Comparison of ENCODE assay signal across 9 cellular contexts in genomic region chr2:58571181-58571852, GRCh38.
DNase-seq lines count a peak whose midpoint lies in the region; ATAC-seq, FAIRE-seq and TF ChIP-seq lines count a peak whose summit lies in the region.
"Had no signal": no experiment of that assay in that cellular context is flagged by ENCODE, and none has a peak within 500 bp of the region (broad histone marks: within the 10 kb centered on the region; RNA-seq: fewer than 3 reads in every experiment).

No MANE protein-coding gene starts in this region.

- H3K4me2 ChIP-seq in GM12878 (ENCODE audit: control insufficient read depth, insufficient read depth) (no peak overlapping the region), keratinocyte (ENCODE audit: control insufficient read depth, extremely low read depth, insufficient read depth, low read depth, low read length) (no peak overlapping the region)
- H3K4me2 ChIP-seq: BLaER1 treated with 17β-estradiol and CSF1 and Interleukin-3, amounts not matched to agents 10 nM and 100 nM had no signal

- no peak overlapping the region for H3K27ac ChIP-seq in GM12878 (ENCODE audit: control insufficient read depth, insufficient read depth)
- no peak overlapping the region for H3K27ac ChIP-seq in keratinocyte (ENCODE audit: control insufficient read depth, insufficient read depth, low read length)
- H3K27ac ChIP-seq in tibial nerve: no peak overlapping the region
- H3K27ac ChIP-seq: BLaER1 treated with 17β-estradiol and CSF1 and Interleukin-3, amounts not matched to agents 10 nM and 100 nM had no signal

- peaks cover 2% of the 10 kb centered on the region for H3K4me1 Mint-ChIP-seq in activated CD4-positive, alpha-beta T cell treated with anti-CD3 and anti-CD28 coated beads for 36 hours

- no peak overlapping the region for H3K4me3 Mint-ChIP-seq in activated CD4-positive, alpha-beta T cell treated with anti-CD3 and anti-CD28 coated beads for 36 hours

- intact Hi-C loops in activated CD4-positive, alpha-beta T cell treated with anti-CD3 and anti-CD28 coated beads for 36 hours (cut with DNase I, micrococcal nuclease): loop anchor here in 1 of 2 experiments (1.0 to 5.0 kb wide), 4 partner anchors 109 to 814 kb away; no protein-coding TSS in a partner anchor
- intact Hi-C loops in GM12878 (cut with micrococcal nuclease; ENCODE audit: unreplicated experiment): loop anchor here (5.0 kb wide), 1 partner anchor 306 kb away; no protein-coding TSS in a partner anchor

- H2AFZ ChIP-seq in GM12878 (ENCODE audit: control insufficient read depth, low read depth, low read length) (peak overlapping the region; percentile 77), keratinocyte (ENCODE audit: control insufficient read depth, low read length) (peak overlapping the region; percentile 82)

- peak; percentile 66 for ATAC-seq in activated CD4-positive, alpha-beta T cell treated with anti-CD3 and anti-CD28 coated beads for 36 hours
- peak; percentile 82 for ATAC-seq in GM21576 (IDR thresholded peaks at IDR 0.05; ENCODE audit: unreplicated experiment)
- peak; percentile 95 for ATAC-seq in GM12878

- POLR2A ChIA-PET in activated CD4-positive, alpha-beta T cell treated with anti-CD3 and anti-CD28 coated beads for 36 hours (lab: Charles Lee): no interaction called here
- POLR2A ChIA-PET in GM12878 (lab: Charles Lee): no interaction called here

- dilution Hi-C loops in keratinocyte (cut with MboI; ENCODE audit: extremely low pct_ligation_motif_present, low sequenced_read_pairs): no loop called here

- H3K9me3 ChIP-seq in GM12878 (replicated peaks; ENCODE audit: control insufficient read depth, insufficient read depth, low read length): no peaks in the 10 kb centered on the region
- H3K9me3 ChIP-seq in keratinocyte (ENCODE audit: control insufficient read depth, low read depth, low read length): no peaks in the 10 kb centered on the region
- H3K9me3 ChIP-seq in tibial nerve: no peaks in the 10 kb centered on the region
- H3K9me3 ChIP-seq: BLaER1 treated with 17β-estradiol and CSF1 and Interleukin-3, amounts not matched to agents 10 nM and 100 nM had no signal

- H4K20me1 ChIP-seq in GM12878 (ENCODE audit: control insufficient read depth, insufficient read depth) (no peaks in the 10 kb centered on the region), keratinocyte (ENCODE audit: control insufficient read depth, extremely low read depth, insufficient read depth, low read length) (no peaks in the 10 kb centered on the region)
- H4K20me1 ChIP-seq: BLaER1 treated with 17β-estradiol and CSF1 and Interleukin-3, amounts not matched to agents 10 nM and 100 nM had no signal

- FAIRE-seq in GM12878 (lab: Jason Lieb, UNC) (peak; percentile 92), keratinocyte (lab: Jason Lieb, UNC) (peak; percentile 93)

- H3K9me1 ChIP-seq in keratinocyte (ENCODE audit: control insufficient read depth, extremely low read depth, insufficient read depth, low read length): no peaks in the 10 kb centered on the region

- 20% methylated on average over 10 of the region's 10 CpGs for WGBS in GM12878 (ENCODE audit: insufficient coverage, insufficient replicate concordance, low lambda C conversion rate, missing lambda C conversion rate)
- WGBS in tibial nerve, 2 donors: 26 to 34% methylated on average over 10 of the region's 10 CpGs

- RAD21 ChIA-PET in GM12878 (lab: Charles Lee; ENCODE audit: unreplicated experiment): interaction anchor here (0.9 to 1.7 kb wide), 2 partner anchors 301 to 666 kb away, joined by 6 read pairs; no protein-coding TSS in a partner anchor

- no peaks in the 10 kb centered on the region for H3K27me3 Mint-ChIP-seq in activated CD4-positive, alpha-beta T cell treated with anti-CD3 and anti-CD28 coated beads for 36 hours

- CTCF ChIA-PET in activated CD4-positive, alpha-beta T cell treated with anti-CD3 and anti-CD28 coated beads for 36 hours (lab: Charles Lee): interaction anchor here (0.7 to 1.1 kb wide), 4 partner anchors 26 to 109 kb away, joined by 3 read pairs; no protein-coding TSS in a partner anchor
- CTCF ChIA-PET in GM12878 (lab: Yijun Ruan, JAX): interaction anchor here (0.7 to 1.5 kb wide), 12 partner anchors 9 to 1013 kb away, joined by 3 to 6 read pairs (median 3); no protein-coding TSS in a partner anchor

- H3K9me3 Mint-ChIP-seq in activated CD4-positive, alpha-beta T cell treated with anti-CD3 and anti-CD28 coated beads for 36 hours (ENCODE audit: low read depth): no peaks in the 10 kb centered on the region

- TF ChIP-seq EP300 in GM12878 (IDR thresholded peaks at IDR 0.05; ENCODE audit: borderline replicate concordance in 1 of 2, control insufficient read depth in 1 of 2, low read depth in 2 of 2, low read length in 2 of 2) (no peak), tibial nerve (IDR thresholded peaks at IDR 0.05) (no peak)

- in situ Hi-C loops in GM12878 (cut with MboI): no loop called here

- H3K4me1 ChIP-seq in GM12878 (ENCODE audit: control insufficient read depth, insufficient read depth, low read length) (no peaks in the 10 kb centered on the region), keratinocyte (ENCODE audit: control insufficient read depth, extremely low read depth, insufficient read depth, low read length) (peaks cover 5% of the 10 kb centered on the region), tibial nerve (peaks cover 0 to 3% (median 0%) of the 10 kb centered on the region in 4 donors)

- no peak overlapping the region for H3K9ac ChIP-seq in GM12878 (ENCODE audit: control insufficient read depth, insufficient read depth, low read length)
- H3K9ac ChIP-seq in keratinocyte (ENCODE audit: control insufficient read depth, extremely low read depth, insufficient read depth, low read length): no peak overlapping the region
- H3K9ac ChIP-seq: BLaER1 treated with 17β-estradiol and CSF1 and Interleukin-3, amounts not matched to agents 10 nM and 100 nM had no signal

- SMC1A ChIA-PET in GM12878 (lab: Charles Lee; ENCODE audit: uncharacterized antibody, unreplicated experiment): interaction anchor here (1.1 to 1.2 kb wide), 4 partner anchors 109 to 666 kb away, joined by 3 to 4 read pairs (median 4); no protein-coding TSS in a partner anchor

- no peaks in the 10 kb centered on the region for H3K36me3 ChIP-seq in GM12878 (ENCODE audit: control insufficient read depth in 2 of 2, insufficient read depth in 2 of 2, low read length in 1 of 2)
- no peaks in the 10 kb centered on the region for H3K36me3 ChIP-seq in keratinocyte (ENCODE audit: control insufficient read depth in 2 of 2, extremely low read depth in 1 of 2, insufficient read depth in 2 of 2, low read length in 2 of 2)
- no peaks in the 10 kb centered on the region for H3K36me3 ChIP-seq in tibial nerve
- H3K36me3 ChIP-seq: BLaER1 treated with 17β-estradiol and CSF1 and Interleukin-3, amounts not matched to agents 10 nM and 100 nM had no signal

- H3K36me3 Mint-ChIP-seq in activated CD4-positive, alpha-beta T cell treated with anti-CD3 and anti-CD28 coated beads for 36 hours (ENCODE audit: low read depth): no peaks in the 10 kb centered on the region

- peak; percentile 61 for TF ChIP-seq RAD21 in GM12878 (IDR thresholded peaks at IDR 0.05; ENCODE audit: insufficient read depth, low read depth, low read length)

- H3K4me3 ChIP-seq in GM12878 (no peak overlapping the region), keratinocyte (ENCODE audit: control insufficient read depth in 2 of 3, extremely low read depth in 1 of 3, insufficient read depth in 2 of 3, low read depth in 1 of 3, low read length in 3 of 3) (no peak overlapping the region), tibial nerve (no peak overlapping the region)
- H3K4me3 ChIP-seq: BLaER1 treated with 17β-estradiol and CSF1 and Interleukin-3, amounts not matched to agents 10 nM and 100 nM had no signal

- DNase-seq in activated CD4-positive, alpha-beta T cell treated with anti-CD3 and anti-CD28 coated beads for 36 hours: peak; percentile 22
- DNase-seq in activated CD4-positive, alpha-beta T cell treated with anti-CD3 and anti-CD28 coated beads for 4 hours: no peak
- DNase-seq in HS-5 (ENCODE audit: low read depth) (peak; percentile 39), NCI-H774 (lab: John Stamatoyannopoulos, UW) (peak; percentile 32), GM12878 (ENCODE audit: low read depth, low spot score) (peak; percentile 7), keratinocyte (ENCODE audit: low read depth, low spot score) (peak; percentile 25), tibial nerve (ENCODE audit: low spot score in 2 of 2) (peak in 1 of 2 donors; percentile 8)

- H3K27me3 ChIP-seq in GM12878 (replicated peaks in 1 of 2; ENCODE audit: control insufficient read depth in 2 of 2, insufficient read depth in 2 of 2, low read length in 1 of 2): no peaks in the 10 kb centered on the region
- no peaks in the 10 kb centered on the region for H3K27me3 ChIP-seq in keratinocyte (ENCODE audit: control insufficient read depth, extremely low read depth, insufficient read depth, low read length)
- H3K27me3 ChIP-seq in tibial nerve: no peaks in the 10 kb centered on the region
- H3K27me3 ChIP-seq: BLaER1 treated with 17β-estradiol and CSF1 and Interleukin-3, amounts not matched to agents 10 nM and 100 nM had no signal

- H3K79me2 ChIP-seq in GM12878 (ENCODE audit: control insufficient read depth, insufficient read depth, low read length): no peaks in the 10 kb centered on the region
- no peaks in the 10 kb centered on the region for H3K79me2 ChIP-seq in keratinocyte (ENCODE audit: control insufficient read depth, insufficient read depth, low read length)

- no TSS peak for BruUV-seq in GM12878 (replicated peaks; lab: Mats Ljungman, UMichigan)

- TF ChIP-seq POLR2A in GM12878 (IDR thresholded peaks at IDR 0.05; ENCODE audit: low read depth, low read length): no peak
- no peak for TF ChIP-seq POLR2A in tibial nerve (IDR thresholded peaks at IDR 0.05)

- H3K27ac Mint-ChIP-seq in activated CD4-positive, alpha-beta T cell treated with anti-CD3 and anti-CD28 coated beads for 36 hours: no peak overlapping the region

- peak; percentile 57 to 69 (median 64) for TF ChIP-seq CTCF in GM12878 (IDR thresholded peaks at IDR 0.05 in 2 of 3, conservative IDR thresholded peaks at IDR 0.05 in 1 of 3; ENCODE audit: control insufficient read depth in 2 of 3, extremely low read depth in 1 of 3, insufficient read depth in 1 of 3, low read depth in 3 of 3, low read length in 3 of 3)
- peak; percentile 81 to 85 (median 83) for TF ChIP-seq CTCF in keratinocyte (optimal IDR thresholded peaks at IDR 0.05 in 1 of 3, IDR thresholded peaks at IDR 0.05 in 1 of 3, conservative IDR thresholded peaks at IDR 0.05 in 1 of 3; ENCODE audit: extremely low read depth in 1 of 3, insufficient read depth in 2 of 3, low read length in 3 of 3)
- peak; percentile 34 to 55 (median 54) for TF ChIP-seq CTCF in tibial nerve (IDR thresholded peaks at IDR 0.05)

TF ChIP-seq in GM12878, 131 proteins besides CTCF, POLR2A, EP300 and RAD21:
- TF ChIP-seq RUNX3 (IDR thresholded peaks at IDR 0.05; ENCODE audit: low read length) (peak; percentile 26; the same call in 1 of the 2 replicates), SMC3 (IDR thresholded peaks at IDR 0.05; ENCODE audit: borderline replicate concordance, low read length) (peak; percentile 55), EZH2 (IDR thresholded peaks at IDR 0.05; ENCODE audit: borderline replicate concordance, control insufficient read depth, low read depth, low read length) (no peak)

Comparison
In these comparisons a context has a peak if more than half of its experiments do, and no peak if none do; other contexts are left out.
1. DNase-seq: peak in activated CD4-positive, alpha-beta T cell treated with anti-CD3 and anti-CD28 coated beads for 36 hours (single experiment), HS-5 (single experiment), NCI-H774 (single experiment), GM12878 (single experiment) and keratinocyte (single experiment); none in activated CD4-positive, alpha-beta T cell treated with anti-CD3 and anti-CD28 coated beads for 4 hours (0 of 2).
2. Peak in every context shown above with its lines, with median percentiles within 50 percentile points of each other: ATAC-seq and CTCF ChIP-seq.